Comparison of ENCODE assay signal across 8 cellular contexts in the genomic region with DNA sequence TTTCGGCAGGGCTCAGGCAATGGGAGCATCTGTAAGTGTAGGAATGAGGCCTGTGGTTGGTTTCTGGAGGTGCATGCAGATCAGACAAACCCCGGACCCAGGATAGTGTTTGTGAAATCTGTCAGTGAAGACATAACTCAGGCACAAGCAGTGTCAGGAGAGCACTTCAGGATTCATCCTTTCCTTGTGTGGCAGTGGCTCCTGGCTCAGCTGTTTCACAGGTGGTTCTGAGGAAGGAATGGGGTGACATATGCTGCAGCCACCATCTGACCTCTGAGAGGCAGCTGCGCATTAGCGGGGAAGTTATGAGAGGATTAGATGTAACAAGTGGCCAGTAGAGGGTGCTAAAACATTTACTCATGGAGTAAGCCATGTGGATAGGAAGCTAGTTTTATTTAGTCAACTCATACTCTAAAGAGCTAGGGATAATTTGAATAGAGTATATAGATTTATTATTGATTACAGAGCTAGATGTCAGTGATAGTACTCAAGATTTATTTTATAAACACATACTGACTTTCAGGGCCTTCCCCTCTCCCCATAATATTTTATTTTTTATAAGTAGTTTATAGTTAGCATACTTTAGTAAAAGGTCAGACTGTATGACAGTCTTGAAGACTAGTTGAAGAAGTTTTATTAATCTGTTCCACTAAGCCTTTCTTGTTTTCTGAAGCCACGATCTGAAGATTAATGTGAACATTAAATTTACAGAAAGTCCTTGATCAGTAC. TPM values are rescaled to one million over a fixed set of nuclear protein-coding genes. Genes with fewer than 3 reads are reported as not detected.
DNase-seq lines count a peak whose midpoint lies in the region; ATAC-seq, FAIRE-seq and TF ChIP-seq lines count a peak whose summit lies in the region.

No MANE protein-coding gene starts in this region.

- H3K4me3 ChIP-seq in WERI-Rb-1 (ENCODE audit: low read depth, low read length) (no peak overlapping the region), H1 (ENCODE audit: extremely low read depth in 1 of 4, insufficient read depth in 2 of 4, low read depth in 3 of 4, low read length in 4 of 4) (no peak overlapping the region), thyroid gland (replicated peaks in 1 of 3) (no peak overlapping the region)

- H2BK12ac ChIP-seq in H1 (ENCODE audit: low read depth, low read length) = no peak overlapping the region

- H4K8ac ChIP-seq in H1 (ENCODE audit: extremely low read depth, insufficient read depth, low read length) = no peak overlapping the region

- H3K18ac ChIP-seq in H1 (ENCODE audit: extremely low read depth, low read length) = no peak overlapping the region

- POLR2A ChIA-PET in H1 (lab: Charles Lee; ENCODE audit: partially characterized antibody) = no interaction called here

- H3K27ac Mint-ChIP-seq in memory B cell = no peak overlapping the region

- H3K4me1 Mint-ChIP-seq in memory B cell = peaks cover 12% of the 10 kb centered on the region

- H2BK20ac ChIP-seq in H1 (ENCODE audit: low read length) = no peak overlapping the region

- no peak overlapping the region for H3K14ac ChIP-seq in H1 (ENCODE audit: insufficient read length)

- intact Hi-C loops in thyroid gland (cut with DNase I) = no loop called here

- DNase-seq in D341Med (ENCODE audit: low spot score) (peak; percentile 71), NCI-H2227 (lab: John Stamatoyannopoulos, UW; ENCODE audit: unreplicated experiment) (peak; percentile 91), WERI-Rb-1 (peak; percentile 86), H1 (ENCODE audit: low read depth in 1 of 2, low spot score in 2 of 2) (peak in 1 of 2 experiments; percentile 54), memory B cell (ENCODE audit: low spot score in 2 of 2) (peak; percentile 12 to 22), thyroid gland (peak; percentile 35)

- no peak overlapping the region for H3K23ac ChIP-seq in H1 (ENCODE audit: insufficient read length)

- H3K9me3 Mint-ChIP-seq in memory B cell = no peaks in the 10 kb centered on the region

- H4K20me1 ChIP-seq in H1 (replicated peaks in 1 of 2; ENCODE audit: control insufficient read depth in 1 of 2, insufficient read depth in 2 of 2, low read length in 2 of 2) = no peaks in the 10 kb centered on the region

- H3K36me3 ChIP-seq in WERI-Rb-1 (peaks cover 31% of the 10 kb centered on the region), H1 (ENCODE audit: control insufficient read depth in 2 of 4, insufficient read depth in 4 of 4, low read length in 3 of 4) (no peaks in the 10 kb centered on the region), thyroid gland (no peaks in the 10 kb centered on the region)

- H2BK15ac ChIP-seq in H1 (ENCODE audit: low read length) = no peak overlapping the region

- H3K4me2 ChIP-seq in H1 (ENCODE audit: insufficient read depth in 1 of 2, low read depth in 2 of 2, low read length in 2 of 2) = no peak overlapping the region

- no peak overlapping the region for H2BK5ac ChIP-seq in H1 (ENCODE audit: low read depth, low read length)

- TF ChIP-seq POLR2A in H1 (IDR thresholded peaks at IDR 0.05; ENCODE audit: control extremely low read depth in 1 of 2, low read depth in 2 of 2, low read length in 2 of 2) (no peak), thyroid gland (IDR thresholded peaks at IDR 0.05) (no peak)

- no peak overlapping the region for H3K9ac ChIP-seq in H1 (replicated peaks in 1 of 4; ENCODE audit: extremely low read depth in 1 of 4, low read depth in 3 of 4, low read length in 3 of 4)

- no peak overlapping the region for H3K4me3 Mint-ChIP-seq in memory B cell

- H2AK5ac ChIP-seq in H1 (ENCODE audit: low read depth, low read length) = no peak overlapping the region

- peak; percentile 86 for ATAC-seq in GM19397 (IDR thresholded peaks at IDR 0.05; ENCODE audit: unreplicated experiment)
- ATAC-seq in HG03432 (IDR thresholded peaks at IDR 0.05; ENCODE audit: unreplicated experiment) = peak; percentile 96
- ATAC-seq in memory B cell (ENCODE audit: low read depth) = peak; percentile 82

- TF ChIP-seq EP300 in H1 (IDR thresholded peaks at IDR 0.05; ENCODE audit: borderline replicate concordance in 1 of 2, low read depth in 2 of 2, low read length in 2 of 2) = no peak

- no peak overlapping the region for H3K56ac ChIP-seq in H1 (replicated peaks; ENCODE audit: insufficient read length, low read depth, low read length)

- H2BK120ac ChIP-seq in H1 (replicated peaks; ENCODE audit: low read depth, low read length) = no peak overlapping the region

- no peak overlapping the region for H4K91ac ChIP-seq in H1 (replicated peaks; ENCODE audit: insufficient read length, low read length)

- no peak overlapping the region for H3K4ac ChIP-seq in H1 (replicated peaks; ENCODE audit: insufficient read length, low read depth, low read length)

- H3K27ac ChIP-seq in WERI-Rb-1 = no peak overlapping the region
- H3K27ac ChIP-seq in H1 (ENCODE audit: low read depth, low read length) = no peak overlapping the region
- no peak overlapping the region for H3K27ac ChIP-seq in thyroid gland

- no peaks in the 10 kb centered on the region; the same call in 1 of the 2 replicates for H3K79me1 ChIP-seq in H1 (ENCODE audit: low read depth, low read length)

- no peaks in the 10 kb centered on the region for H3K79me2 ChIP-seq in H1 (ENCODE audit: control insufficient read depth in 1 of 2, insufficient read depth in 2 of 2, low read length in 2 of 2)

- 0 out of 2 replicates have a peak overlapping the region, but pooled peaks have one; percentile 21 for H2AFZ ChIP-seq in H1 (ENCODE audit: low read length)

- H3K27me3 ChIP-seq in WERI-Rb-1 (ENCODE audit: insufficient read depth, low read depth, severe bottlenecking) (no peaks in the 10 kb centered on the region), H1 (replicated peaks in 1 of 4; ENCODE audit: control insufficient read depth in 3 of 4, extremely low read depth in 1 of 4, insufficient read depth in 3 of 4, low read length in 3 of 4) (peaks cover 0 to 1% (median 0%) of the 10 kb centered on the region in 4 experiments; a peak in 1 of 7 replicates), thyroid gland (no peaks in the 10 kb centered on the region)

- 55% methylated on average over 5 of the region's 5 CpGs; no CpG with 5 or more reads in 1 of the 2 experiments for WGBS in H1 (ENCODE audit: extremely low coverage in 1 of 2, insufficient coverage in 1 of 2, insufficient read length in 1 of 2, insufficient replicate concordance in 2 of 2, low coverage in 1 of 2, low lambda C conversion rate in 2 of 2, missing lambda C conversion rate in 1 of 2), 2 experiments
- WGBS in thyroid gland, 2 donors = 43 to 50% methylated on average over 5 of the region's 5 CpGs

- TF ChIP-seq CTCF in WERI-Rb-1 (IDR thresholded peaks at IDR 0.05; ENCODE audit: low read depth, low read length) = peak; percentile 54
- TF ChIP-seq CTCF in H1 (IDR thresholded peaks at IDR 0.05; ENCODE audit: control extremely low read depth in 1 of 3, insufficient read depth in 1 of 3, low read depth in 1 of 3, low read length in 3 of 3) = peak in 2 of 3 experiments; percentile 55 to 70; a peak in 2 of 4 replicates
- TF ChIP-seq CTCF in thyroid gland (IDR thresholded peaks at IDR 0.05) = peak; percentile 39 to 77 (median 61)

- no peaks in the 10 kb centered on the region for H3K9me3 ChIP-seq in WERI-Rb-1 (ENCODE audit: severe bottlenecking)
- H3K9me3 ChIP-seq in H1 (ENCODE audit: insufficient read depth in 2 of 2, low read depth in 1 of 2, low read length in 1 of 2) = no peaks in the 10 kb centered on the region
- H3K9me3 ChIP-seq in thyroid gland = no peaks in the 10 kb centered on the region

- no peak overlapping the region for H4K5ac ChIP-seq in H1 (ENCODE audit: insufficient read length, low read depth, low read length)

- H3K27me3 Mint-ChIP-seq in memory B cell = no peaks in the 10 kb centered on the region

- H3K4me1 ChIP-seq in H1 (replicated peaks in 1 of 4; ENCODE audit: control insufficient read depth in 3 of 4, insufficient read depth in 4 of 4, low read length in 3 of 4) (no peaks in the 10 kb centered on the region; a peak in 1 of 7 replicates), thyroid gland (peaks cover 3 to 6% of the 10 kb centered on the region in 2 donors)

- CTCF ChIA-PET in H1 (lab: Charles Lee; ENCODE audit: partially characterized antibody) = interaction anchor here (0.6 to 4.0 kb wide), 37 partner anchors 11 to 1142 kb away, joined by 3 to 38 read pairs (median 4); a partner anchor contains a TSS

- peak; percentile 69 for TF ChIP-seq RAD21 in H1 (IDR thresholded peaks at IDR 0.05 in 1 of 2, conservative IDR thresholded peaks at IDR 0.05 in 1 of 2; ENCODE audit: low read depth in 2 of 2, low read length in 2 of 2)

- peak; percentile 81 for FAIRE-seq in H1 (lab: Jason Lieb, UNC)

- peaks cover 41% of the 10 kb centered on the region for H3K36me3 Mint-ChIP-seq in memory B cell

- no peaks in the 10 kb centered on the region for H3K23me2 ChIP-seq in H1 (ENCODE audit: low read depth, low read length)

TF ChIP-seq in H1, 55 proteins besides CTCF, POLR2A, EP300 and RAD21:
- TF ChIP-seq KDM1A (IDR thresholded peaks at IDR 0.05; ENCODE audit: borderline replicate concordance, low read length) = no peak
- no peak for TF ChIP-seq CBX8 (IDR thresholded peaks at IDR 0.05; ENCODE audit: borderline replicate concordance, low read depth, low read length)
- 0 out of 2 replicates have a peak, but pooled peaks have one; percentile 19 for TF ChIP-seq TBP (IDR thresholded peaks at IDR 0.05; ENCODE audit: low read depth, low read length)
- TF ChIP-seq RFX5 (IDR thresholded peaks at IDR 0.05; ENCODE audit: borderline replicate concordance, low read depth, low read length) = no peak
- TF ChIP-seq POLR2AphosphoS5 (IDR thresholded peaks at IDR 0.05; ENCODE audit: low read depth, low read length) = no peak

RNA-seq across cellular contexts. Expression of a gene that starts 28.4 kb away (rescaled TPM):
- 19.6 and 22.2 TPM in 2 replicates for total RNA-seq in H1 (2021; fragmentation: NEBNext Ultra II Directional; extraction: Animal tissue kit (Norgen Biotek cat#: 25700))
- 8.9 and 11.0 TPM in 2 replicates for polyA plus RNA-seq in H1 (2011; rRNA removed)
- 10.3 TPM for polyA plus RNA-seq in H1 (2011; cell fraction: cytosol; rRNA removed)
- polyA plus RNA-seq in H1 (2011; cell fraction: nucleus; rRNA removed) = 19.4 TPM
- 8.9 to 11.6 TPM (median 10.6 TPM) in 4 replicates for polyA plus RNA-seq in H1 (2012, experiment 1 of 2)
- 0.68 TPM for polyA plus RNA-seq in H1 (2012, experiment 2 of 2)
- polyA plus RNA-seq in H1 (2013, experiment 1 of 2) = 10.8 TPM
- polyA plus RNA-seq in H1 (2013, experiment 2 of 2) = 9.4 TPM
- polyA minus RNA-seq in H1 (2011; rRNA and poly(A)+ RNA removed) = 25.8 and 33.7 TPM in 2 replicates
- 10.4 TPM for polyA minus RNA-seq in H1 (2011; cell fraction: cytosol; rRNA and poly(A)+ RNA removed)
- polyA minus RNA-seq in H1 (2011; cell fraction: nucleus; rRNA and poly(A)+ RNA removed) = 33.8 TPM
- total RNA-seq in thyroid gland = 100 to 1,000 TPM in 2 of 4 donors, 10 to 100 TPM in 2; 95.7 to 125 (median 104) TPM
